ENCODE assay signal across 8 cellular contexts in genomic region chr12:95942106-95942531, GRCh38. TPM values are rescaled to one million over a fixed set of nuclear protein-coding genes. Genes with fewer than 3 reads are reported as not detected.
DNase-seq lines count a peak whose midpoint lies in the region; ATAC-seq and TF ChIP-seq lines count a peak whose summit lies in the region.

No MANE protein-coding gene starts in this region.

- H3K27ac ChIP-seq in CD8-positive, alpha-beta memory T cell (ENCODE audit: low read depth, low read length) = peak overlapping the region; percentile 60
- H3K27ac ChIP-seq in HUES64 (ENCODE audit: low read depth, low read length) = no peak overlapping the region
- H3K27ac ChIP-seq in liver (ENCODE audit: low read depth in 1 of 2, low read length in 2 of 2) = peak overlapping the region; percentile 96 to 100
- H3K27ac ChIP-seq in transverse colon = peak overlapping the region; percentile 79 to 92 (median 86)

- peaks cover 9% of the 10 kb centered on the region for H3K4me1 ChIP-seq in CD8-positive, alpha-beta memory T cell (ENCODE audit: insufficient read depth, low read length)
- H3K4me1 ChIP-seq in HUES64 (ENCODE audit: insufficient read depth, low read length) = peaks cover 9% of the 10 kb centered on the region
- peaks cover 3 to 34% (median 19%) of the 10 kb centered on the region in 4 donors for H3K4me1 ChIP-seq in liver (ENCODE audit: control insufficient read depth in 4 of 4, insufficient read depth in 4 of 4, low read length in 3 of 4)
- H3K4me1 ChIP-seq in transverse colon = peaks cover 0 to 17% (median 6%) of the 10 kb centered on the region in 4 donors

- no peaks in the 10 kb centered on the region for H3K36me3 ChIP-seq in CD8-positive, alpha-beta memory T cell (ENCODE audit: insufficient read depth, low read length)
- H3K36me3 ChIP-seq in HUES64 (ENCODE audit: insufficient read depth, low read length) (no peaks in the 10 kb centered on the region), liver (ENCODE audit: control insufficient read depth in 4 of 4, insufficient read depth in 3 of 4, low read depth in 1 of 4, low read length in 3 of 4) (no peaks in the 10 kb centered on the region), transverse colon (no peaks in the 10 kb centered on the region)

- no peaks in the 10 kb centered on the region for H3K9me3 Mint-ChIP-seq in CD8-positive, alpha-beta memory T cell

- H3K27me3 Mint-ChIP-seq in CD8-positive, alpha-beta memory T cell = peaks cover 0 to 1% of the 10 kb centered on the region in 2 donors

- H3K9ac ChIP-seq in HUES64 (ENCODE audit: low read depth, low read length) (no peak overlapping the region), liver (ENCODE audit: low read depth in 1 of 2, low read length in 2 of 2) (peak overlapping the region; percentile 75 to 98)

- peak overlapping the region; percentile 91 to 97 (median 96) for H3K4me3 Mint-ChIP-seq in CD8-positive, alpha-beta memory T cell

- peak in 1 of 2 donors; percentile 9 for TF ChIP-seq RAD21 in liver (IDR thresholded peaks at IDR 0.05)

- no peaks in the 10 kb centered on the region for H3K9me3 ChIP-seq in CD8-positive, alpha-beta memory T cell (ENCODE audit: low read length)
- H3K9me3 ChIP-seq in HUES64 (ENCODE audit: insufficient read depth, low read depth, low read length) = no peaks in the 10 kb centered on the region
- H3K9me3 ChIP-seq in liver (ENCODE audit: control insufficient read depth in 4 of 4, low read length in 3 of 4) = no peaks in the 10 kb centered on the region
- H3K9me3 ChIP-seq in transverse colon = no peaks in the 10 kb centered on the region

- POLR2A ChIA-PET in CD8-positive, alpha-beta memory T cell (lab: Charles Lee) = interaction anchor here (0.6 to 2.3 kb wide), 5 partner anchors 17 to 939 kb away, joined by 3 to 7 read pairs (median 4); partner anchors contain the start of genes METAP2 and NDUFA12

- H3K27ac Mint-ChIP-seq in CD8-positive, alpha-beta memory T cell = peak overlapping the region; percentile 77 to 97 (median 90)

- peaks cover 9 to 14% (median 12%) of the 10 kb centered on the region in 3 donors for H3K4me1 Mint-ChIP-seq in CD8-positive, alpha-beta memory T cell

- intact Hi-C loops in transverse colon (cut with DNase I; ENCODE audit: low total_unique reads) = no loop called here

- TF ChIP-seq POLR2A in transverse colon (IDR thresholded peaks at IDR 0.05) = no peak

- CTCF ChIA-PET in CD8-positive, alpha-beta memory T cell (lab: Charles Lee) = interaction anchor here (0.9 to 2.7 kb wide), 4 partner anchors 24 to 725 kb away, joined by 3 to 11 read pairs (median 4); partner anchors contain the start of genes FGD6 and VEZT

- no peak for TF ChIP-seq EP300 in transverse colon (IDR thresholded peaks at IDR 0.05; ENCODE audit: low read depth)

- peaks cover 0 to 5% (median 0%) of the 10 kb centered on the region in 3 donors for H3K36me3 Mint-ChIP-seq in CD8-positive, alpha-beta memory T cell

- in situ Hi-C loops in astrocyte of the cerebellum (cut with HindIII; ENCODE audit: low sequenced_read_pairs) = no loop called here
- in situ Hi-C loops in transverse colon (cut with MboI; ENCODE audit: low pct_ligation_motif_present in 1 of 4, low pct_unique_long_range_greater_than_20kb in 1 of 4, low sequenced_read_pairs in 3 of 4) = no loop called here

- no peak for TF ChIP-seq CTCF in astrocyte of the cerebellum (IDR thresholded peaks at IDR 0.05; ENCODE audit: low read depth, low read length, missing control alignments)
- no peak for TF ChIP-seq CTCF in liver (IDR thresholded peaks at IDR 0.05; ENCODE audit: low read depth, low read length, missing input control)
- TF ChIP-seq CTCF in transverse colon (IDR thresholded peaks at IDR 0.05) = no peak

- H3K27me3 ChIP-seq in CD8-positive, alpha-beta memory T cell (ENCODE audit: insufficient read depth, low read length, poor library complexity, severe bottlenecking) = no peaks in the 10 kb centered on the region
- peaks cover 32% of the 10 kb centered on the region for H3K27me3 ChIP-seq in HUES64 (ENCODE audit: insufficient read depth, low read length)
- H3K27me3 ChIP-seq in liver (ENCODE audit: control insufficient read depth in 4 of 4, insufficient read depth in 4 of 4, low read length in 3 of 4) = no peaks in the 10 kb centered on the region
- H3K27me3 ChIP-seq in transverse colon = no peaks in the 10 kb centered on the region

- no peak for DNase-seq in CD8-positive, alpha-beta memory T cell
- DNase-seq in astrocyte of the cerebellum (ENCODE audit: low read depth) = no peak
- DNase-seq in transverse colon = no peak
- DNase-seq in KG1 (lab: John Stamatoyannopoulos, UW) = no peak
- no peak for DNase-seq in stimulated activated naive CD4-positive, alpha-beta T cell treated with Interleukin-2 at 50 U/mL for 16 hours (lab: John Stamatoyannopoulos, UW)

- no peak for ATAC-seq in GM18907 (IDR thresholded peaks at IDR 0.05; ENCODE audit: unreplicated experiment)

- H3K4me3 ChIP-seq in CD8-positive, alpha-beta memory T cell (ENCODE audit: low read length) = peak overlapping the region; percentile 90
- H3K4me3 ChIP-seq in HUES64 (ENCODE audit: low read length) (peak overlapping the region; percentile 67), astrocyte of the cerebellum (ENCODE audit: low read depth, low read length) (peak overlapping the region; percentile 62), liver (ENCODE audit: low read depth in 1 of 3, low read length in 3 of 3) (peak overlapping the region; percentile 87 to 99 (median 91)), transverse colon (peak overlapping the region; percentile 51 to 83 (median 74))

- 15% methylated on average over 14 of the region's 14 CpGs for WGBS in HUES64
- 5% methylated on average over 14 of the region's 14 CpGs for WGBS in liver
- 9 to 15% methylated on average over 7 to 11 of the region's 14 CpGs for WGBS in transverse colon (ENCODE audit: low coverage in 1 of 2), 2 donors

TF ChIP-seq in liver, 16 proteins besides CTCF, POLR2A, EP300 and RAD21 (continues in another document):
- TF ChIP-seq EGR1 (IDR thresholded peaks at IDR 0.05; ENCODE audit: low read depth in 2 of 2) (no peak), YY1 (IDR thresholded peaks at IDR 0.05) (peak; percentile 53), NR2F2 (IDR thresholded peaks at IDR 0.05) (no peak), TAF1 (conservative IDR thresholded peaks at IDR 0.05) (peak; percentile 50)
- TF ChIP-seq, protein P1, sequence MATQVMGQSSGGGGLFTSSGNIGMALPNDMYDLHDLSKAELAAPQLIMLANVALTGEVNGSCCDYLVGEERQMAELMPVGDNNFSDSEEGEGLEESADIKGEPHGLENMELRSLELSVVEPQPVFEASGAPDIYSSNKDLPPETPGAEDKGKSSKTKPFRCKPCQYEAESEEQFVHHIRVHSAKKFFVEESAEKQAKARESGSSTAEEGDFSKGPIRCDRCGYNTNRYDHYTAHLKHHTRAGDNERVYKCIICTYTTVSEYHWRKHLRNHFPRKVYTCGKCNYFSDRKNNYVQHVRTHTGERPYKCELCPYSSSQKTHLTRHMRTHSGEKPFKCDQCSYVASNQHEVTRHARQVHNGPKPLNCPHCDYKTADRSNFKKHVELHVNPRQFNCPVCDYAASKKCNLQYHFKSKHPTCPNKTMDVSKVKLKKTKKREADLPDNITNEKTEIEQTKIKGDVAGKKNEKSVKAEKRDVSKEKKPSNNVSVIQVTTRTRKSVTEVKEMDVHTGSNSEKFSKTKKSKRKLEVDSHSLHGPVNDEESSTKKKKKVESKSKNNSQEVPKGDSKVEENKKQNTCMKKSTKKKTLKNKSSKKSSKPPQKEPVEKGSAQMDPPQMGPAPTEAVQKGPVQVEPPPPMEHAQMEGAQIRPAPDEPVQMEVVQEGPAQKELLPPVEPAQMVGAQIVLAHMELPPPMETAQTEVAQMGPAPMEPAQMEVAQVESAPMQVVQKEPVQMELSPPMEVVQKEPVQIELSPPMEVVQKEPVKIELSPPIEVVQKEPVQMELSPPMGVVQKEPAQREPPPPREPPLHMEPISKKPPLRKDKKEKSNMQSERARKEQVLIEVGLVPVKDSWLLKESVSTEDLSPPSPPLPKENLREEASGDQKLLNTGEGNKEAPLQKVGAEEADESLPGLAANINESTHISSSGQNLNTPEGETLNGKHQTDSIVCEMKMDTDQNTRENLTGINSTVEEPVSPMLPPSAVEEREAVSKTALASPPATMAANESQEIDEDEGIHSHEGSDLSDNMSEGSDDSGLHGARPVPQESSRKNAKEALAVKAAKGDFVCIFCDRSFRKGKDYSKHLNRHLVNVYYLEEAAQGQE (IDR thresholded peaks at IDR 0.05) = no peak
- TF ChIP-seq, protein P2, sequence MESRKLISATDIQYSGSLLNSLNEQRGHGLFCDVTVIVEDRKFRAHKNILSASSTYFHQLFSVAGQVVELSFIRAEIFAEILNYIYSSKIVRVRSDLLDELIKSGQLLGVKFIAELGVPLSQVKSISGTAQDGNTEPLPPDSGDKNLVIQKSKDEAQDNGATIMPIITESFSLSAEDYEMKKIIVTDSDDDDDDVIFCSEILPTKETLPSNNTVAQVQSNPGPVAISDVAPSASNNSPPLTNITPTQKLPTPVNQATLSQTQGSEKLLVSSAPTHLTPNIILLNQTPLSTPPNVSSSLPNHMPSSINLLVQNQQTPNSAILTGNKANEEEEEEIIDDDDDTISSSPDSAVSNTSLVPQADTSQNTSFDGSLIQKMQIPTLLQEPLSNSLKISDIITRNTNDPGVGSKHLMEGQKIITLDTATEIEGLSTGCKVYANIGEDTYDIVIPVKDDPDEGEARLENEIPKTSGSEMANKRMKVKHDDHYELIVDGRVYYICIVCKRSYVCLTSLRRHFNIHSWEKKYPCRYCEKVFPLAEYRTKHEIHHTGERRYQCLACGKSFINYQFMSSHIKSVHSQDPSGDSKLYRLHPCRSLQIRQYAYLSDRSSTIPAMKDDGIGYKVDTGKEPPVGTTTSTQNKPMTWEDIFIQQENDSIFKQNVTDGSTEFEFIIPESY (IDR thresholded peaks at IDR 0.05) = no peak

RNA-seq across cellular contexts. Expression of gene CCDC38, which starts 0.3 kb away (rescaled TPM):
- under 1 TPM; 0.24 to 0.46 TPM for total RNA-seq in CD8-positive, alpha-beta memory T cell
- polyA plus RNA-seq in CD8-positive, alpha-beta memory T cell = not detected
- polyA plus RNA-seq in HUES64 (2013, experiment 1 of 2) = not detected
- polyA plus RNA-seq in HUES64 (2013, experiment 2 of 2) = not detected
- 1 to 10 TPM; 1.3 to 1.4 TPM for total RNA-seq in liver
- under 1 TPM; 0.46 to 0.61 TPM for polyA plus RNA-seq in liver
- not detected for total RNA-seq in transverse colon

RNA-seq across cellular contexts. Expression of gene AMDHD1, which starts 1.0 kb away (rescaled TPM):
- 1 to 10 TPM; 2.0 to 2.1 TPM for total RNA-seq in CD8-positive, alpha-beta memory T cell
- 0.68 TPM for polyA plus RNA-seq in CD8-positive, alpha-beta memory T cell
- polyA plus RNA-seq in HUES64 (2013, experiment 1 of 2) = 0.15 TPM
- 0.25 TPM for polyA plus RNA-seq in HUES64 (2013, experiment 2 of 2)
- 100 to 1,000 TPM in 1 of 2 donors, 10 to 100 TPM in 1; 56.7 to 124 TPM for total RNA-seq in liver
- 100 to 1,000 TPM in 1 of 2 donors, 10 to 100 TPM in 1; 50.3 to 105 TPM for polyA plus RNA-seq in liver
- total RNA-seq in transverse colon = under 1 TPM in 2 of 4 donors, not detected in 2; 0.55 to 0.64 TPM

RNA-seq across cellular contexts. Expression of gene HAL, which starts 54.0 kb away (rescaled TPM):
- under 1 TPM; 0.09 to 0.40 TPM for total RNA-seq in CD8-positive, alpha-beta memory T cell
- not detected for polyA plus RNA-seq in CD8-positive, alpha-beta memory T cell
- 0.05 TPM for polyA plus RNA-seq in HUES64 (2013, experiment 1 of 2)
- not detected for polyA plus RNA-seq in HUES64 (2013, experiment 2 of 2)
- total RNA-seq in liver (100 to 1,000 TPM; 125 to 174 TPM), transverse colon (1 to 10 TPM in 3 of 4 donors, not detected in 1; 1.1 to 3.3 (median 2.6) TPM)
- polyA plus RNA-seq in liver = 100 to 1,000 TPM in 1 of 2 donors, 10 to 100 TPM in 1; 62.4 to 114 TPM

Comparison
In these comparisons a context has a peak if more than half of its experiments do, and no peak if none do; other contexts are left out.
1. RNA of gene AMDHD1, which starts 1.0 kb away (total RNA-seq): 56.7 to 124 TPM in liver; 2.0 to 2.1 TPM in CD8-positive, alpha-beta memory T cell and 0.55 to 0.64 TPM in transverse colon; every median in the first group is over 10 times any median in the second.
2. RNA of gene HAL, which starts 54.0 kb away (total RNA-seq): 125 to 174 TPM in liver; 1.1 to 3.3 TPM in transverse colon and 0.09 to 0.40 TPM in CD8-positive, alpha-beta memory T cell; every median in the first group is over 10 times any median in the second.
3. Peak in every context shown above with its lines, with median percentiles within 50 percentile points of each other: H3K4me3 ChIP-seq.